In genomic region chr4:107863850-107864371, GRCh38 we compare ENCODE assay signal across 10 cellular contexts. TPM values are rescaled to one million over a fixed set of nuclear protein-coding genes. Genes with fewer than 3 reads are reported as not detected.
DNase-seq lines count a peak whose midpoint lies in the region; ATAC-seq, FAIRE-seq and TF ChIP-seq lines count a peak whose summit lies in the region.
"Had no signal": no experiment of that assay in that cellular context is flagged by ENCODE, and none has a peak within 500 bp of the region (broad histone marks: within the 10 kb centered on the region; RNA-seq: fewer than 3 reads in every experiment).

No MANE protein-coding gene starts in this region.

- TF ChIP-seq CTCF in 22Rv1 (IDR thresholded peaks at IDR 0.05) (no peak), astrocyte of the spinal cord (IDR thresholded peaks at IDR 0.05; ENCODE audit: low read depth, low read length) (peak; percentile 4), HepG2 (CRISPR knock-in tag; IDR thresholded peaks at IDR 0.05) (no peak)
- TF ChIP-seq CTCF in CD4-positive, alpha-beta T cell (IDR thresholded peaks at IDR 0.05) = no peak

- H3K9me3 ChIP-seq in GM23248 (ENCODE audit: low read depth) = no peaks in the 10 kb centered on the region
- H3K9me3 ChIP-seq in HepG2 (ENCODE audit: low read length) = no peaks in the 10 kb centered on the region
- H3K9me3 ChIP-seq in CD4-positive, alpha-beta T cell (ENCODE audit: control insufficient read depth, low read length) = no peaks in the 10 kb centered on the region

- no peak overlapping the region for H3K27ac Mint-ChIP-seq in CD4-positive, alpha-beta T cell

- H3K9me3 Mint-ChIP-seq in CD4-positive, alpha-beta T cell = no peaks in the 10 kb centered on the region

- intact Hi-C loops in HepG2 (cut with micrococcal nuclease; ENCODE audit: unreplicated experiment) = loop anchor here (5.0 kb wide), 2 partner anchors 37 to 57 kb away; no protein-coding TSS in a partner anchor
- intact Hi-C loops in CD4-positive, alpha-beta T cell (cut with DNase I, micrococcal nuclease) = no loop called here

- TF ChIP-seq EP300 in HepG2 (IDR thresholded peaks at IDR 0.05; ENCODE audit: low read depth in 2 of 2, low read length in 2 of 2) (no peak), HepG2 (CRISPR knock-in tag; IDR thresholded peaks at IDR 0.05; ENCODE audit: borderline replicate concordance) (no peak)

- H3K4me3 ChIP-seq in GM23248 (no peak overlapping the region), astrocyte of the spinal cord (ENCODE audit: low read depth, low read length) (no peak overlapping the region), HepG2 (replicated peaks in 1 of 3; ENCODE audit: insufficient read depth in 1 of 3, low read depth in 2 of 3, low read length in 3 of 3) (no peak overlapping the region)

- H3K9me2 ChIP-seq in GM23248 (ENCODE audit: insufficient read depth) = no peaks in the 10 kb centered on the region

- peaks cover 21% of the 10 kb centered on the region; the same call in 1 of the 2 replicates for H3F3A ChIP-seq in GM23248 (ENCODE audit: insufficient read depth)

- in situ Hi-C loops in GM23248 (cut with MboI) = no loop called here
- in situ Hi-C loops in astrocyte of the spinal cord (cut with HindIII; ENCODE audit: low sequenced_read_pairs) = no loop called here
- in situ Hi-C loops in HepG2 (cut with HindIII; ENCODE audit: extremely low pct_ligation_motif_present, low pct_unique_long_range_greater_than_20kb) = no loop called here

- POLR2A ChIA-PET in HepG2 (lab: Yijun Ruan, JAX) = no interaction called here
- POLR2A ChIA-PET in CD4-positive, alpha-beta T cell (lab: Charles Lee) = no interaction called here

- H3K79me2 ChIP-seq in GM23248 (ENCODE audit: insufficient read depth) = 0 out of 2 replicates have a peak, but pooled peaks cover 4% of the 10 kb centered on the region
- no peaks in the 10 kb centered on the region for H3K79me2 ChIP-seq in HepG2 (ENCODE audit: insufficient read depth, low read length)

- H3K4me1 Mint-ChIP-seq in CD4-positive, alpha-beta T cell (ENCODE audit: low read depth) = no peaks in the 10 kb centered on the region

- H3K4me1 ChIP-seq in GM23248 (ENCODE audit: insufficient read depth) (peaks cover 26% of the 10 kb centered on the region), HepG2 (ENCODE audit: insufficient read depth, low read length) (peaks cover 9% of the 10 kb centered on the region)

- peak; percentile 64 for FAIRE-seq in HepG2 (lab: Jason Lieb, UNC)
- FAIRE-seq: H1 had no signal

- H3K4me2 ChIP-seq in GM23248 (ENCODE audit: unreplicated experiment) = peak overlapping the region; percentile 6
- no peak overlapping the region for H3K4me2 ChIP-seq in HepG2 (ENCODE audit: low read depth, low read length)

- H2AFZ ChIP-seq in GM23248 (no peak overlapping the region), HepG2 (ENCODE audit: low read length) (no peak overlapping the region)

- H3K27me3 Mint-ChIP-seq in CD4-positive, alpha-beta T cell = peaks cover 5% of the 10 kb centered on the region

- no peaks in the 10 kb centered on the region for H4K20me1 ChIP-seq in GM23248 (ENCODE audit: insufficient read depth)
- no peaks in the 10 kb centered on the region for H4K20me1 ChIP-seq in HepG2 (ENCODE audit: insufficient read depth, low read length)

- no peaks in the 10 kb centered on the region for H3K36me3 Mint-ChIP-seq in CD4-positive, alpha-beta T cell (ENCODE audit: low read depth)

- CTCF ChIA-PET in HepG2 (lab: Yijun Ruan, JAX; ENCODE audit: low intra/inter-chr PET ratio, low total read pairs) = no interaction called here
- CTCF ChIA-PET in CD4-positive, alpha-beta T cell (lab: Charles Lee) = no interaction called here

- H3K9ac ChIP-seq in GM23248 (no peak overlapping the region), HepG2 (ENCODE audit: insufficient read depth, low read depth, low read length) (no peak overlapping the region)

- H3K36me3 ChIP-seq in GM23248 (ENCODE audit: low read depth) = 0 out of 2 replicates have a peak, but pooled peaks cover 3% of the 10 kb centered on the region
- H3K36me3 ChIP-seq in HepG2 (replicated peaks in 1 of 2; ENCODE audit: control insufficient read depth in 1 of 2, insufficient read depth in 2 of 2, low read length in 2 of 2) = no peaks in the 10 kb centered on the region

- TF ChIP-seq RAD21 in HepG2 (CRISPR knock-in tag; IDR thresholded peaks at IDR 0.05) = no peak

- WGBS in GM23248 (ENCODE audit: low coverage in 1 of 2, low lambda C conversion rate in 2 of 2, missing lambda C conversion rate in 2 of 2), 2 experiments = 56 to 68% methylated on average over 2 of the region's 2 CpGs
- 38% methylated on average over 2 of the region's 2 CpGs for WGBS in HepG2 (ENCODE audit: low lambda C conversion rate)

- H3K27ac ChIP-seq in 22Rv1 = peak overlapping the region; percentile 52
- H3K27ac ChIP-seq in GM23248 = no peak overlapping the region
- no peak overlapping the region for H3K27ac ChIP-seq in HepG2 (ENCODE audit: extremely low read length, insufficient read depth, low read length)
- no peak overlapping the region for H3K27ac ChIP-seq in CD4-positive, alpha-beta T cell (ENCODE audit: low read depth, low read length)

- H3K4me3 Mint-ChIP-seq in CD4-positive, alpha-beta T cell = no peak overlapping the region

- DNase-seq in GM23248 (peak; percentile 53), astrocyte of the spinal cord (ENCODE audit: low read depth, low spot score) (peak; percentile 47), HepG2 (ENCODE audit: low spot score) (peak; percentile 52), NCI-H187 (lab: John Stamatoyannopoulos, UW) (no peak), NCI-H1694 (lab: John Stamatoyannopoulos, UW) (no peak), GM19240 (ENCODE audit: insufficient read length, low spot score) (no peak)
- no peak for DNase-seq in CD4-positive, alpha-beta T cell
- DNase-seq: NCI-H187 treated with DMSO at 0.1 percent for 48 hours had no signal

- peak; percentile 99 for ATAC-seq in HepG2
- ATAC-seq in CD4-positive, alpha-beta T cell (ENCODE audit: poor library complexity) = no peak

- TF ChIP-seq POLR2A in HepG2 (IDR thresholded peaks at IDR 0.05; ENCODE audit: insufficient read depth in 1 of 2, low read depth in 2 of 2, low read length in 2 of 2) = no peak

- BruUV-seq in HepG2 (replicated peaks; lab: Mats Ljungman, UMichigan) = no TSS peak

- H3K27me3 ChIP-seq in GM23248 (replicated peaks; ENCODE audit: insufficient read depth) = no peaks in the 10 kb centered on the region
- H3K27me3 ChIP-seq in HepG2 (ENCODE audit: control insufficient read depth in 1 of 2, insufficient read depth in 2 of 2, low read length in 2 of 2) = no peaks in the 10 kb centered on the region
- peaks cover 13% of the 10 kb centered on the region for H3K27me3 ChIP-seq in CD4-positive, alpha-beta T cell (ENCODE audit: control insufficient read depth, insufficient read depth, low read length)

TF ChIP-seq in HepG2, 621 proteins besides CTCF, POLR2A, EP300 and RAD21 (continues in another document):
- 0 out of 2 replicates have a peak, but pooled peaks have one; percentile 9 for TF ChIP-seq HNF4A (CRISPR knock-in tag; IDR thresholded peaks at IDR 0.05)
- TF ChIP-seq ZNF574 (CRISPR knock-in tag; IDR thresholded peaks at IDR 0.05) = no peak

RNA-seq across cellular contexts. Expression of gene SGMS2, which starts 39.2 kb away (rescaled TPM):
- total RNA-seq in GM23248 (2014; rRNA removed; shearing (Covaris generic)) = 116 and 165 TPM in 2 replicates
- 35.3 and 39.1 TPM in 2 replicates for polyA plus RNA-seq in GM23248 (2016; fragmentation: Nextera tagmentation; extraction: Ambion mirVana)
- 1.2 and 1.3 TPM in 2 replicates for total RNA-seq in HepG2 (2016; rRNA removed; fragmentation: Illumina TruSeq; extraction: Trizol)
- total RNA-seq in HepG2 (2016; cell fraction: cytosol; rRNA removed; fragmentation: Illumina TruSeq; extraction: Trizol; ENCODE audit: low read depth) = 0.51 and 0.62 TPM in 2 replicates
- total RNA-seq in HepG2 (2016; cell fraction: insoluble cytoplasmic fraction; rRNA removed; fragmentation: Illumina TruSeq; extraction: Trizol) = 1.4 TPM in 2 replicates
- total RNA-seq in HepG2 (2016; cell fraction: membrane; rRNA removed; fragmentation: Illumina TruSeq; extraction: Trizol) = 0.72 and 0.99 TPM in 2 replicates
- total RNA-seq in HepG2 (2016; cell fraction: nucleus; rRNA removed; fragmentation: Illumina TruSeq; extraction: Trizol) = 1.2 and 1.7 TPM in 2 replicates
- 1.7 and 2.0 TPM in 2 replicates for polyA plus RNA-seq in HepG2 (2011; rRNA removed)
- polyA plus RNA-seq in HepG2 (2011; cell fraction: cytosol; rRNA removed) = 2.0 and 2.5 TPM in 2 replicates
- 1.00 and 1.9 TPM in 2 replicates for polyA plus RNA-seq in HepG2 (2011; cell fraction: nucleus; rRNA removed)
- polyA plus RNA-seq in HepG2 (2012) = 0.93 TPM in 2 replicates
- polyA plus RNA-seq in HepG2 (2016; cell fraction: cytosol; fragmentation: Illumina TruSeq; extraction: Trizol; ENCODE audit: low read depth) = 0.08 and 0.22 TPM in 2 replicates
- polyA plus RNA-seq in HepG2 (2016; cell fraction: insoluble cytoplasmic fraction; fragmentation: Illumina TruSeq; extraction: Trizol; ENCODE audit: low read depth) = 0.44 and 0.46 TPM in 2 replicates
- 0.29 and 0.37 TPM in 2 replicates for polyA plus RNA-seq in HepG2 (2016; cell fraction: membrane; fragmentation: Illumina TruSeq; extraction: Trizol; ENCODE audit: low read depth)
- 0.57 and 0.93 TPM in 2 replicates for polyA plus RNA-seq in HepG2 (2016; cell fraction: nucleus; fragmentation: Illumina TruSeq; extraction: Trizol; ENCODE audit: insufficient read depth, low read depth)
- polyA minus RNA-seq in HepG2 (2011; rRNA and poly(A)+ RNA removed; ENCODE audit: low replicate concordance) = 9.5 and 44.2 TPM in 2 replicates
- polyA minus RNA-seq in HepG2 (2011; cell fraction: cytosol; rRNA and poly(A)+ RNA removed) = 1.8 and 3.6 TPM in 2 replicates
- polyA minus RNA-seq in HepG2 (2011; cell fraction: nucleus; rRNA and poly(A)+ RNA removed) = 5.3 and 7.5 TPM in 2 replicates
- under 1 TPM in 1 of 2 experiments, not detected in 1; 0.08 TPM for total RNA-seq in CD4-positive, alpha-beta T cell

Comparison
In these comparisons a context has a peak if more than half of its experiments do, and no peak if none do; other contexts are left out.
1. DNase-seq: peak in GM23248 (single experiment), astrocyte of the spinal cord (single experiment) and HepG2 (single experiment); none in CD4-positive, alpha-beta T cell (0 of 10), NCI-H187 (0 of 2), NCI-H1694 (single experiment) and GM19240 (single experiment).
2. RNA of gene SGMS2, which starts 39.2 kb away (total RNA-seq): 116 to 165 TPM in GM23248; 0.51 to 1.7 TPM in HepG2 and 0.08 TPM in CD4-positive, alpha-beta T cell; every median in the first group is over 10 times any median in the second.